In the genomic region with DNA sequence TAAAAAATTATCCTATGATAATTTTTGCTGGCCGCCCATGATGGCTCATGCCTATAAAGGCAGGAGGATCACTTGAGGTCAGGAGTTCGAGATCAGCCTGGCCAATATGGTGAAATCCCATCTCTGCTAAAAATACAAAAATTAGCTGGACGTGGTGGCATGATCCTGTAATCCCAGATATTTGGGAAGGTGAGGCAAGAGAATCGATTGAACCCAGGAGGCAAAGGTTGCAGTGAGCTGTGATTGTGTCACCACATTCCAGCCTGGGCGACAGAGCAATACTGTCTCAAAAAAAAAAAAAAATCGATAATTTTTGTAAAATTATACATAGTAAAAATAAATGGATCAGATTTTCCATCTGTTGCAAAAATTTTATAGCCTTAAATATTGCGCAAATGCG, we compare ENCODE assay signal across 25 cellular contexts.
"Had no signal": no experiment of that assay in that cellular context is flagged by ENCODE, and none has a peak within 500 bp of the region (broad histone marks: within the 10 kb centered on the region; RNA-seq: fewer than 3 reads in every experiment).

No MANE protein-coding gene starts in this region.

- H3K9me3 ChIP-seq: colonic mucosa, esophagus squamous epithelium, gastrocnemius medialis, left ventricle myocardium inferior, lower lobe of right lung, mucosa of descending colon had no signal

- ATAC-seq: effector memory CD8-positive, alpha-beta T cell; esophagus mucosa; gastrocnemius medialis; heart right ventricle; left cardiac atrium; lower lobe of right lung; mucosa of descending colon had no signal

- H3K27me3 ChIP-seq: colonic mucosa, esophagus squamous epithelium, gastrocnemius medialis, heart right ventricle had no signal

- H3K36me3 ChIP-seq: colonic mucosa, esophagus squamous epithelium, gastrocnemius medialis, heart right ventricle, left ventricle myocardium inferior, lower lobe of right lung had no signal

- H3K4me1 ChIP-seq: colonic mucosa, esophagus squamous epithelium, gastrocnemius medialis, heart right ventricle, left ventricle myocardium inferior, lower lobe of right lung had no signal

- FAIRE-seq: endometrium, islet of Langerhans, keratinocyte had no signal

- DNase-seq: colonic mucosa; cortex of kidney; effector CD8-positive, alpha-beta T cell; effector memory CD8-positive, alpha-beta T cell; endodermal cell; erythroblast; esophagus squamous epithelium; foreskin fibroblast; foreskin melanocyte; gastrocnemius medialis; glutamatergic neuron; head of caudate nucleus; heart right ventricle; hippocampal formation; left cardiac atrium; left ventricle myocardium inferior; lower lobe of right lung; mesenchymal stem cell; mucosa of descending colon; naive B cell had no signal

- H3K4me3 ChIP-seq: colonic mucosa, esophagus squamous epithelium, gastrocnemius medialis, heart right ventricle, left ventricle myocardium inferior, lower lobe of right lung, mucosa of descending colon had no signal

- H3K27ac ChIP-seq: colonic mucosa, epithelial cell of prostate, esophagus squamous epithelium, gastrocnemius medialis, heart right ventricle, left ventricle myocardium inferior, lower lobe of right lung had no signal
